In genomic region chr11:63556404-63556803, GRCh38 we compare ENCODE assay signal across 24 cellular contexts. TPM values are rescaled to one million over a fixed set of nuclear protein-coding genes. Genes with fewer than 3 reads are reported as not detected.
DNase-seq lines count a peak whose midpoint lies in the region; ATAC-seq and TF ChIP-seq lines count a peak whose summit lies in the region.
"Had no signal": no experiment of that assay in that cellular context is flagged by ENCODE, and none has a peak within 500 bp of the region (broad histone marks: within the 10 kb centered on the region; RNA-seq: fewer than 3 reads in every experiment).

No MANE protein-coding gene starts in this region.

- no peak overlapping the region for H3K4me3 Mint-ChIP-seq in activated CD4-positive, alpha-beta T cell treated with anti-CD3 and anti-CD28 coated beads, Interleukin-2, amount 10 ng/mL, durations not matched to agents 7 days and 5 days
- H3K4me3 Mint-ChIP-seq in immature natural killer cell, result peak overlapping the region in 1 of 5 donors; percentile 43
- H3K4me3 Mint-ChIP-seq: B cell, HFFc6 had no signal

- peaks cover 56% of the 10 kb centered on the region for H3K4me1 Mint-ChIP-seq in activated CD4-positive, alpha-beta T cell treated with anti-CD3 and anti-CD28 coated beads, Interleukin-2, amount 10 ng/mL, durations not matched to agents 7 days and 5 days
- H3K4me1 Mint-ChIP-seq in immature natural killer cell, result peaks cover 62 to 72% of the 10 kb centered on the region in 2 donors

- H3K27me3 ChIP-seq in psoas muscle (ENCODE audit: insufficient read depth in 3 of 3, low read length in 2 of 3), result no peaks in the 10 kb centered on the region

- intact Hi-C loops in OCI-LY7 (cut with micrococcal nuclease; ENCODE audit: unreplicated experiment) (no loop called here), psoas muscle (cut with DNase I) (no loop called here)

- 82 to 84% (median 83%) methylated on average over 4 of the region's 4 CpGs for WGBS in psoas muscle, 3 donors

- no peaks in the 10 kb centered on the region for H3K9me2 ChIP-seq in OCI-LY7 (ENCODE audit: insufficient read depth, low read length)

- H4K20me1 ChIP-seq in OCI-LY7 (ENCODE audit: insufficient read depth, low read length), result no peaks in the 10 kb centered on the region

- ATAC-seq in psoas muscle, result no peak
- ATAC-seq: Panc1 had no signal

- H3K36me3 ChIP-seq in OCI-LY7 (ENCODE audit: insufficient read depth, low read length) (no peaks in the 10 kb centered on the region), psoas muscle (ENCODE audit: insufficient read depth in 1 of 2, low read depth in 1 of 2) (no peaks in the 10 kb centered on the region)
- H3K36me3 ChIP-seq: HAP-1 had no signal

- no peak for TF ChIP-seq CTCF in OCI-LY7 (conservative IDR thresholded peaks at IDR 0.05; ENCODE audit: low read length)
- no peak for TF ChIP-seq CTCF in psoas muscle (IDR thresholded peaks at IDR 0.05)

- POLR2A ChIA-PET in activated CD4-positive, alpha-beta T cell treated with anti-CD3 and anti-CD28 coated beads, Interleukin-2, amount 10 ng/mL, durations not matched to agents 7 days and 5 days (lab: Charles Lee), result interaction anchor here (0.6 kb wide), 1 partner anchor 92 kb away, joined by 5 read pairs; no protein-coding TSS in a partner anchor
- POLR2A ChIA-PET in OCI-LY7 (lab: Charles Lee), result no interaction called here

- H3K4me2 ChIP-seq in OCI-LY7 (ENCODE audit: low read length), result no peak overlapping the region

- no TSS peak for BruUV-seq in OCI-LY7 (replicated peaks; lab: Mats Ljungman, UMichigan)

- H3K36me3 Mint-ChIP-seq in activated CD4-positive, alpha-beta T cell treated with anti-CD3 and anti-CD28 coated beads, Interleukin-2, amount 10 ng/mL, durations not matched to agents 7 days and 5 days (ENCODE audit: low read depth), result peaks cover 4% of the 10 kb centered on the region
- peaks cover 0 to under 1% (median 0%) of the 10 kb centered on the region in 3 donors for H3K36me3 Mint-ChIP-seq in immature natural killer cell

- peaks cover 2% of the 10 kb centered on the region for H3K27me3 Mint-ChIP-seq in activated CD4-positive, alpha-beta T cell treated with anti-CD3 and anti-CD28 coated beads, Interleukin-2, amount 10 ng/mL, durations not matched to agents 7 days and 5 days
- H3K27me3 Mint-ChIP-seq in immature natural killer cell (ENCODE audit: low read depth in 3 of 3), result peaks cover 3 to 12% (median 5%) of the 10 kb centered on the region in 3 donors

- H3K4me3 ChIP-seq in OCI-LY7 (ENCODE audit: low read depth, low read length, poor library complexity, severe bottlenecking) (no peak overlapping the region), psoas muscle (no peak overlapping the region)
- H3K4me3 ChIP-seq: HAP-1, SK-N-MC had no signal

- peak; percentile 2 for DNase-seq in activated CD4-positive, alpha-beta T cell treated with anti-CD3 and anti-CD28 coated beads for 1 hour
- no peak for DNase-seq in activated CD4-positive, alpha-beta T cell treated with anti-CD3 and anti-CD28 coated beads, Interleukin-2, amount 10 ng/mL, durations not matched to agents 7 days and 5 days
- DNase-seq in OCI-LY7 (ENCODE audit: low spot score), result no peak
- no peak for DNase-seq in immature natural killer cell
- no peak for DNase-seq in NCI-H524 treated with DMSO at 0.1 percent for 48 hours (lab: John Stamatoyannopoulos, UW)
- no peak for DNase-seq in activated effector memory CD4-positive, alpha-beta T cell treated with Interleukin-2 at 50 U/mL for 16 hours
- no peak for DNase-seq in psoas muscle
- DNase-seq: Calu3, DND-41, HFFc6, KBM-7, NCI-H1048, NCI-H1417, NCI-H1694, NCI-H2029 treated with DMSO at 0.1 percent for 48 hours, NCI-H69, SIG-M5 had no signal

- H3K9me3 ChIP-seq in OCI-LY7 (ENCODE audit: low read length) (no peaks in the 10 kb centered on the region), psoas muscle (no peaks in the 10 kb centered on the region)
- H3K9me3 ChIP-seq: HAP-1 had no signal

- CTCF ChIA-PET in activated CD4-positive, alpha-beta T cell treated with anti-CD3 and anti-CD28 coated beads, Interleukin-2, amount 10 ng/mL, durations not matched to agents 7 days and 5 days (lab: Charles Lee), result interaction anchor here (0.6 to 1.0 kb wide), 4 partner anchors 11 to 126 kb away, joined by 3 to 4 read pairs (median 3); no protein-coding TSS in a partner anchor
- CTCF ChIA-PET in OCI-LY7 (lab: Charles Lee; ENCODE audit: unreplicated experiment), result interaction anchor here (0.7 kb wide), 1 partner anchor 17 kb away, joined by 8 read pairs; no protein-coding TSS in a partner anchor

- H3K27ac Mint-ChIP-seq in activated CD4-positive, alpha-beta T cell treated with anti-CD3 and anti-CD28 coated beads, Interleukin-2, amount 10 ng/mL, durations not matched to agents 7 days and 5 days, result no peak overlapping the region
- H3K27ac Mint-ChIP-seq in immature natural killer cell, result peak overlapping the region in 4 of 6 donors; percentile 7 to 98 (median 50)
- H3K27ac Mint-ChIP-seq: B cell, HFFc6 had no signal

- H3K79me2 ChIP-seq in OCI-LY7 (ENCODE audit: insufficient read depth, low read depth, low read length), result no peaks in the 10 kb centered on the region

- H3K4me1 ChIP-seq in OCI-LY7 (ENCODE audit: insufficient read depth, low read length, poor library complexity, severe bottlenecking), result peaks cover 60% of the 10 kb centered on the region
- H3K4me1 ChIP-seq in psoas muscle, result no peaks in the 10 kb centered on the region

- no peaks in the 10 kb centered on the region for H3K9me3 Mint-ChIP-seq in activated CD4-positive, alpha-beta T cell treated with anti-CD3 and anti-CD28 coated beads, Interleukin-2, amount 10 ng/mL, durations not matched to agents 7 days and 5 days
- no peaks in the 10 kb centered on the region for H3K9me3 Mint-ChIP-seq in immature natural killer cell
- H3K9me3 Mint-ChIP-seq: HFFc6 had no signal

- H2AFZ ChIP-seq in OCI-LY7 (ENCODE audit: low read length), result peak overlapping the region; percentile 85; the same call in 1 of the 2 replicates

- no peak overlapping the region for H3K27ac ChIP-seq in OCI-LY7 (ENCODE audit: low read depth, low read length, poor library complexity, severe bottlenecking)
- no peak overlapping the region for H3K27ac ChIP-seq in psoas muscle
- H3K27ac ChIP-seq: 22Rv1, C4-2B, SK-N-MC had no signal

RNA-seq across cellular contexts. Expression of gene PLAAT2, which starts 6.8 kb away (rescaled TPM):
- under 1 TPM in 1 of 2 experiments, not detected in 1; 0.29 TPM for total RNA-seq in activated CD4-positive, alpha-beta T cell treated with anti-CD3 and anti-CD28 coated beads, Interleukin-2, amount 10 ng/mL, durations not matched to agents 7 days and 5 days
- total RNA-seq in OCI-LY7 (2014; rRNA removed; shearing (Covaris generic)), result not detected in 2 replicates
- total RNA-seq in OCI-LY7 (2022) (not detected in 2 replicates), psoas muscle (not detected)
- polyA plus RNA-seq in immature natural killer cell (1 to 10 TPM in 2 of 3 donors, not detected in 1; 2.8 to 3.0 TPM), psoas muscle (under 1 TPM in 1 of 3 donors, not detected in 2; 0.16 TPM)
- total RNA-seq: B cell, HFFc6, NCI-H460 had no signal

RNA-seq across cellular contexts. Expression of gene PLAAT4, which starts 19.8 kb away (rescaled TPM):
- total RNA-seq in activated CD4-positive, alpha-beta T cell treated with anti-CD3 and anti-CD28 coated beads, Interleukin-2, amount 10 ng/mL, durations not matched to agents 7 days and 5 days, result 100 to 1,000 TPM; 136 to 137 TPM
- 6.5 and 6.8 TPM in 2 replicates for total RNA-seq in OCI-LY7 (2014; rRNA removed; shearing (Covaris generic))
- total RNA-seq in OCI-LY7 (2022) (1.3 and 1.4 TPM in 2 replicates), psoas muscle (10 to 100 TPM in 1 of 4 donors, 1 to 10 TPM in 3; 6.9 to 12.2 (median 8.1) TPM)
- polyA plus RNA-seq in immature natural killer cell (100 to 1,000 TPM; 886 to 933 (median 906) TPM), psoas muscle (10 to 100 TPM in 1 of 3 donors, 1 to 10 TPM in 2; 4.3 to 12.2 (median 9.7) TPM)
- total RNA-seq: NCI-H460 had no signal

RNA-seq across cellular contexts. Expression of gene LGALS12, which starts 50.5 kb away (rescaled TPM):
- not detected for total RNA-seq in activated CD4-positive, alpha-beta T cell treated with anti-CD3 and anti-CD28 coated beads, Interleukin-2, amount 10 ng/mL, durations not matched to agents 7 days and 5 days
- total RNA-seq in OCI-LY7 (2014; rRNA removed; shearing (Covaris generic)), result not detected in 2 replicates
- total RNA-seq in OCI-LY7 (2022) (not detected in 2 replicates), psoas muscle (under 1 TPM in 3 of 4 donors, not detected in 1; 0.16 to 0.54 (median 0.42) TPM)
- polyA plus RNA-seq in immature natural killer cell (1 to 10 TPM in 1 of 3 donors, not detected in 2; 1.7 TPM), psoas muscle (1 to 10 TPM in 1 of 3 donors, under 1 TPM in 2; 0.22 to 2.0 (median 0.53) TPM)
- total RNA-seq: B cell, Calu3, HFFc6, NCI-H460 had no signal

RNA-seq across cellular contexts. Expression of gene PLAAT3, which starts 57.8 kb away (rescaled TPM):
- 1 to 10 TPM; 1.3 to 1.9 TPM for total RNA-seq in activated CD4-positive, alpha-beta T cell treated with anti-CD3 and anti-CD28 coated beads, Interleukin-2, amount 10 ng/mL, durations not matched to agents 7 days and 5 days
- not detected in 2 replicates for total RNA-seq in OCI-LY7 (2014; rRNA removed; shearing (Covaris generic))
- total RNA-seq in OCI-LY7 (2022) (0.70 TPM in 1 of 2 replicates, not detected in the other), psoas muscle (100 to 1,000 TPM in 1 of 4 donors, 10 to 100 TPM in 3; 67.6 to 102 (median 83.6) TPM)
- polyA plus RNA-seq in immature natural killer cell (10 to 100 TPM; 63.6 to 85.2 (median 84.6) TPM), psoas muscle (100 to 1,000 TPM in 1 of 3 donors, 10 to 100 TPM in 2; 50.0 to 115 (median 82.3) TPM)

Comparison
In these comparisons a context has a peak if more than half of its experiments do, and no peak if none do; other contexts are left out.
1. RNA of gene PLAAT4, which starts 19.8 kb away (total RNA-seq): 136 to 137 TPM in activated CD4-positive, alpha-beta T cell treated with anti-CD3 and anti-CD28 coated beads, Interleukin-2, amount 10 ng/mL, durations not matched to agents 7 days and 5 days; 6.9 to 12.2 TPM in psoas muscle and 1.3 to 6.8 TPM in OCI-LY7; every median in the first group is over 10 times any median in the second.